12 cellular contexts compared by ENCODE assay signal in genomic region chr4:83328486-83328885, GRCh38. TPM values are rescaled to one million over a fixed set of nuclear protein-coding genes. Genes with fewer than 3 reads are reported as not detected.
DNase-seq lines count a peak whose midpoint lies in the region; ATAC-seq and TF ChIP-seq lines count a peak whose summit lies in the region.
"Had no signal": no experiment of that assay in that cellular context is flagged by ENCODE, and none has a peak within 500 bp of the region (broad histone marks: within the 10 kb centered on the region; RNA-seq: fewer than 3 reads in every experiment).

No MANE protein-coding gene starts in this region.

- 0 out of 2 replicates have a peak, but pooled peaks cover 2% of the 10 kb centered on the region for H3K27me3 ChIP-seq in DOHH2 (ENCODE audit: control insufficient read depth, low read length)
- no peaks in the 10 kb centered on the region for H3K27me3 ChIP-seq in Karpas-422 (ENCODE audit: low read length)
- no peaks in the 10 kb centered on the region for H3K27me3 ChIP-seq in WERI-Rb-1 (ENCODE audit: insufficient read depth, low read depth, severe bottlenecking)
- H3K27me3 ChIP-seq: ascending aorta, spleen had no signal

- H3K4me1 Mint-ChIP-seq in immature natural killer cell, result peaks cover 0 to 2% of the 10 kb centered on the region in 2 donors

- H3K27me3 Mint-ChIP-seq in immature natural killer cell (ENCODE audit: low read depth in 3 of 3), result peaks cover 0 to 2% (median 0%) of the 10 kb centered on the region in 3 donors

- DNase-seq in Karpas-422 (peak; percentile 46), WERI-Rb-1 (peak; percentile 10), left colon (no peak), medulla oblongata (ENCODE audit: extremely low spot score) (no peak), HEK293T (ENCODE audit: extremely low spot score) (no peak), immature natural killer cell (no peak)
- DNase-seq: activated T-cell treated with anti-CD3 and anti-CD28 coated beads, Interleukin-2, amount 50 U/mL, for 1 hour; spleen had no signal

- no peak overlapping the region for H3K9ac ChIP-seq in Karpas-422 (ENCODE audit: low read length)

- H2AFZ ChIP-seq in Karpas-422 (ENCODE audit: low read length), result no peak overlapping the region

- intact Hi-C loops in left colon (cut with DNase I, micrococcal nuclease), result no loop called here

- no peaks in the 10 kb centered on the region for H3K9me3 ChIP-seq in DOHH2 (ENCODE audit: control insufficient read depth, insufficient read depth, low read length)
- H3K9me3 ChIP-seq in Karpas-422 (ENCODE audit: low read length), result no peaks in the 10 kb centered on the region
- no peaks in the 10 kb centered on the region for H3K9me3 ChIP-seq in WERI-Rb-1 (ENCODE audit: severe bottlenecking)
- H3K9me3 ChIP-seq: ascending aorta, spleen had no signal

- ATAC-seq in left colon, result peak; percentile 27
- ATAC-seq in GM18909 (IDR thresholded peaks at IDR 0.05; ENCODE audit: poor library complexity, unreplicated experiment), result no peak

- no peaks in the 10 kb centered on the region for H3F3A ChIP-seq in DOHH2 (ENCODE audit: control insufficient read depth, insufficient read depth)

- H3K9me2 ChIP-seq in DOHH2 (replicated peaks; ENCODE audit: control insufficient read depth, low read length) (no peaks in the 10 kb centered on the region), Karpas-422 (replicated peaks; ENCODE audit: insufficient read depth, low read length) (no peaks in the 10 kb centered on the region)

- H3K36me3 Mint-ChIP-seq in immature natural killer cell, result no peaks in the 10 kb centered on the region

- no peaks in the 10 kb centered on the region for H3K36me3 ChIP-seq in DOHH2 (ENCODE audit: control insufficient read depth, low read length)
- no peaks in the 10 kb centered on the region for H3K36me3 ChIP-seq in Karpas-422 (ENCODE audit: insufficient read depth, low read length)
- H3K36me3 ChIP-seq in WERI-Rb-1, result no peaks in the 10 kb centered on the region
- H3K36me3 ChIP-seq: ascending aorta, spleen had no signal

- H3K79me2 ChIP-seq in DOHH2 (ENCODE audit: control insufficient read depth, low read length) (no peaks in the 10 kb centered on the region), Karpas-422 (ENCODE audit: low read length) (no peaks in the 10 kb centered on the region)

- H3K4me3 ChIP-seq in DOHH2 (ENCODE audit: low read length) (no peak overlapping the region), Karpas-422 (ENCODE audit: low read length) (no peak overlapping the region), WERI-Rb-1 (ENCODE audit: low read depth, low read length) (no peak overlapping the region)
- H3K4me3 ChIP-seq: ascending aorta, spleen had no signal

- H3K4me2 ChIP-seq in DOHH2 (ENCODE audit: low read length), result no peak overlapping the region
- no peak overlapping the region for H3K4me2 ChIP-seq in Karpas-422 (ENCODE audit: low read depth, low read length, poor library complexity, severe bottlenecking)

- TF ChIP-seq CTCF in DOHH2 (IDR thresholded peaks at IDR 0.05; ENCODE audit: low read depth, low read length, poor library complexity, severe bottlenecking), result peak; percentile 26
- TF ChIP-seq CTCF in WERI-Rb-1 (IDR thresholded peaks at IDR 0.05; ENCODE audit: low read depth, low read length), result peak; percentile 42; the same call in 1 of the 2 replicates

- no peak overlapping the region for H3K27ac Mint-ChIP-seq in immature natural killer cell

- H4K20me1 ChIP-seq in DOHH2 (ENCODE audit: control insufficient read depth, insufficient read depth, low read depth, low read length) (no peaks in the 10 kb centered on the region), Karpas-422 (ENCODE audit: insufficient read depth, low read depth, low read length) (no peaks in the 10 kb centered on the region)

- no peaks in the 10 kb centered on the region for H3K9me3 Mint-ChIP-seq in immature natural killer cell

- no peak overlapping the region for H3K4me3 Mint-ChIP-seq in immature natural killer cell

- POLR2A ChIA-PET in HEK293T (lab: Yijun Ruan, JAX), result no interaction called here

- H3K27ac ChIP-seq in DOHH2 (ENCODE audit: low read depth, low read length) (no peak overlapping the region), Karpas-422 (ENCODE audit: low read length) (no peak overlapping the region), WERI-Rb-1 (no peak overlapping the region)
- H3K27ac ChIP-seq: ascending aorta, C4-2B, spleen had no signal

- CTCF ChIA-PET in HEK293T (lab: Yijun Ruan, JAX), result no interaction called here

- H3K4me1 ChIP-seq in DOHH2 (ENCODE audit: control insufficient read depth, low read length) (no peaks in the 10 kb centered on the region), Karpas-422 (ENCODE audit: low read length) (no peaks in the 10 kb centered on the region)
- H3K4me1 ChIP-seq: ascending aorta had no signal

TF ChIP-seq in HEK293T, 16 proteins besides CTCF, POLR2A, EP300 and RAD21:
- TF ChIP-seq NFRKB (IDR thresholded peaks at IDR 0.05) (no peak), FOXK2 (IDR thresholded peaks at IDR 0.05) (no peak), FOXM1 (IDR thresholded peaks at IDR 0.05; ENCODE audit: borderline replicate concordance) (no peak), BHLHE40 (IDR thresholded peaks at IDR 0.05; ENCODE audit: borderline replicate concordance) (no peak), FOXA1 (IDR thresholded peaks at IDR 0.05) (no peak), CTBP1 (IDR thresholded peaks at IDR 0.05; ENCODE audit: borderline replicate concordance) (no peak), ELF4 (IDR thresholded peaks at IDR 0.05) (no peak), ZNF384 (IDR thresholded peaks at IDR 0.05) (no peak), ARNT (IDR thresholded peaks at IDR 0.05) (no peak), SUZ12 (IDR thresholded peaks at IDR 0.05) (no peak), HDGF (IDR thresholded peaks at IDR 0.05; ENCODE audit: borderline replicate concordance) (no peak), LEF1 (IDR thresholded peaks at IDR 0.05; ENCODE audit: borderline replicate concordance) (no peak)

RNA-seq across cellular contexts. Expression of gene HPSE, which starts 6.2 kb away (rescaled TPM):
- total RNA-seq in Karpas-422 (2014; rRNA removed; shearing (Covaris generic); ENCODE audit: low replicate concordance), result 0.11 and 0.15 TPM in 2 replicates
- total RNA-seq in left colon, result 10 to 100 TPM; 13.3 to 23.8 TPM
- polyA plus RNA-seq in immature natural killer cell, result 1 to 10 TPM; 1.1 to 2.5 (median 1.3) TPM

RNA-seq across cellular contexts. Expression of gene COQ2, which starts 43.9 kb away (rescaled TPM):
- total RNA-seq in Karpas-422 (2014; rRNA removed; shearing (Covaris generic); ENCODE audit: low replicate concordance), result 1.2 and 3.6 TPM in 2 replicates
- 10 to 100 TPM; 18.9 to 23.3 TPM for total RNA-seq in left colon
- 1 to 10 TPM; 5.8 to 7.8 (median 7.5) TPM for polyA plus RNA-seq in immature natural killer cell

Comparison
In these comparisons a context has a peak if more than half of its experiments do, and no peak if none do; other contexts are left out.
1. DNase-seq: peak in Karpas-422 (single experiment) and WERI-Rb-1 (single experiment); none in left colon (0 of 2), medulla oblongata (single experiment), HEK293T (single experiment) and immature natural killer cell (0 of 3).
2. RNA of gene HPSE, which starts 6.2 kb away (total RNA-seq): 13.3 to 23.8 TPM in left colon; 0.11 to 0.15 TPM in Karpas-422; every median in the first group is over 10 times any median in the second.